Comparison of ENCODE assay signal across 17 cellular contexts in genomic region chr2:137700681-137701080, GRCh38.
DNase-seq lines count a peak whose midpoint lies in the region; ATAC-seq and TF ChIP-seq lines count a peak whose summit lies in the region.
"Had no signal": no experiment of that assay in that cellular context is flagged by ENCODE, and none has a peak within 500 bp of the region (broad histone marks: within the 10 kb centered on the region; RNA-seq: fewer than 3 reads in every experiment).

No MANE protein-coding gene starts in this region.

- no peak overlapping the region for H2AK5ac ChIP-seq in mesenchymal stem cell (ENCODE audit: low read length, severe bottlenecking)

- H2BK5ac ChIP-seq in mesenchymal stem cell (ENCODE audit: low read depth, low read length, poor library complexity, severe bottlenecking), result no peak overlapping the region

- H2BK120ac ChIP-seq in mesenchymal stem cell (ENCODE audit: low read depth, low read length), result no peak overlapping the region

- no peak for ATAC-seq in GM21367 (IDR thresholded peaks at IDR 0.05; ENCODE audit: unreplicated experiment)
- ATAC-seq in HG03521 (IDR thresholded peaks at IDR 0.05; ENCODE audit: unreplicated experiment), result no peak
- ATAC-seq: HCT116 had no signal

- intact Hi-C loops in tibial artery (cut with DNase I; ENCODE audit: low total_unique reads), result no loop called here

- H3K4me1 ChIP-seq in mesenchymal stem cell (ENCODE audit: control insufficient read depth, insufficient read depth, low read depth, low read length) (no peaks in the 10 kb centered on the region), tibial artery (no peaks in the 10 kb centered on the region)
- H3K4me1 ChIP-seq: Caco-2 had no signal

- H4K91ac ChIP-seq in mesenchymal stem cell (ENCODE audit: low read length), result no peak overlapping the region

- no peaks in the 10 kb centered on the region for H3K27me3 ChIP-seq in mesenchymal stem cell (ENCODE audit: control insufficient read depth in 1 of 2, insufficient read depth in 1 of 2, low read length in 2 of 2)
- H3K27me3 ChIP-seq in tibial artery, result no peaks in the 10 kb centered on the region

- H3K27ac ChIP-seq in mesenchymal stem cell (ENCODE audit: low read length, poor library complexity, severe bottlenecking) (peak overlapping the region; percentile 30), tibial artery (no peak overlapping the region)
- H3K27ac ChIP-seq: C4-2B had no signal

- H4K8ac ChIP-seq in mesenchymal stem cell (ENCODE audit: low read length), result no peak overlapping the region

- no peak overlapping the region for H2AFZ ChIP-seq in mesenchymal stem cell (ENCODE audit: low read depth, low read length)

- no peak overlapping the region for H3K18ac ChIP-seq in mesenchymal stem cell (ENCODE audit: low read depth in 1 of 2, low read length in 2 of 2)

- TF ChIP-seq CTCF in tibial artery (IDR thresholded peaks at IDR 0.05), result no peak

- no peak overlapping the region for H3K4me2 ChIP-seq in mesenchymal stem cell (ENCODE audit: low read length, poor library complexity, severe bottlenecking)

- H2BK12ac ChIP-seq in mesenchymal stem cell (ENCODE audit: low read length in 2 of 2), result no peak overlapping the region

- peak; percentile 37 for DNase-seq in HPDE6-E6E7 (ENCODE audit: extremely low spot score)
- DNase-seq in RPMI7951 (ENCODE audit: low read depth), result peak; percentile 29
- DNase-seq in mesenchymal stem cell, result no peak
- DNase-seq in renal cortical epithelial cell (ENCODE audit: low read depth), result peak; percentile 20
- no peak for DNase-seq in tibial artery
- DNase-seq: Caco-2; CD4-positive, alpha-beta T cell; DMS153; DMS79; GF-D8; GOT3; H7; HFFc6 had no signal

- H3K79me1 ChIP-seq in mesenchymal stem cell (replicated peaks; ENCODE audit: low read length, poor library complexity, severe bottlenecking), result no peaks in the 10 kb centered on the region

- H3K9me3 ChIP-seq in mesenchymal stem cell (ENCODE audit: control insufficient read depth, low read length) (no peaks in the 10 kb centered on the region), tibial artery (peaks cover 0 to 15% (median 0%) of the 10 kb centered on the region in 3 donors)

- H3K36me3 ChIP-seq in mesenchymal stem cell (ENCODE audit: control insufficient read depth in 1 of 2, insufficient read depth in 2 of 2, low read depth in 1 of 2, low read length in 2 of 2) (no peaks in the 10 kb centered on the region), tibial artery (no peaks in the 10 kb centered on the region)

- H3K9ac ChIP-seq in mesenchymal stem cell (ENCODE audit: low read length), result no peak overlapping the region

- no peak overlapping the region for H3K14ac ChIP-seq in mesenchymal stem cell (ENCODE audit: low read length in 2 of 2)

- H3K4ac ChIP-seq in mesenchymal stem cell (ENCODE audit: low read depth in 1 of 2, low read length in 2 of 2), result no peak overlapping the region

- H2BK15ac ChIP-seq in mesenchymal stem cell (ENCODE audit: low read depth, poor library complexity, severe bottlenecking), result no peak overlapping the region

- no peak overlapping the region for H3K4me3 ChIP-seq in mesenchymal stem cell (ENCODE audit: insufficient read depth in 1 of 2, low read depth in 1 of 2, low read length in 2 of 2)
- no peak overlapping the region for H3K4me3 ChIP-seq in tibial artery

- H3K23ac ChIP-seq in mesenchymal stem cell (ENCODE audit: low read length in 2 of 2), result no peak overlapping the region

Comparison
In these comparisons a context has a peak if more than half of its experiments do, and no peak if none do; other contexts are left out.
1. DNase-seq: peak in HPDE6-E6E7 (single experiment), RPMI7951 (single experiment) and renal cortical epithelial cell (single experiment); none in mesenchymal stem cell (single experiment) and tibial artery (0 of 2).